ENCODE assay signal across 27 cellular contexts in the genomic region with DNA sequence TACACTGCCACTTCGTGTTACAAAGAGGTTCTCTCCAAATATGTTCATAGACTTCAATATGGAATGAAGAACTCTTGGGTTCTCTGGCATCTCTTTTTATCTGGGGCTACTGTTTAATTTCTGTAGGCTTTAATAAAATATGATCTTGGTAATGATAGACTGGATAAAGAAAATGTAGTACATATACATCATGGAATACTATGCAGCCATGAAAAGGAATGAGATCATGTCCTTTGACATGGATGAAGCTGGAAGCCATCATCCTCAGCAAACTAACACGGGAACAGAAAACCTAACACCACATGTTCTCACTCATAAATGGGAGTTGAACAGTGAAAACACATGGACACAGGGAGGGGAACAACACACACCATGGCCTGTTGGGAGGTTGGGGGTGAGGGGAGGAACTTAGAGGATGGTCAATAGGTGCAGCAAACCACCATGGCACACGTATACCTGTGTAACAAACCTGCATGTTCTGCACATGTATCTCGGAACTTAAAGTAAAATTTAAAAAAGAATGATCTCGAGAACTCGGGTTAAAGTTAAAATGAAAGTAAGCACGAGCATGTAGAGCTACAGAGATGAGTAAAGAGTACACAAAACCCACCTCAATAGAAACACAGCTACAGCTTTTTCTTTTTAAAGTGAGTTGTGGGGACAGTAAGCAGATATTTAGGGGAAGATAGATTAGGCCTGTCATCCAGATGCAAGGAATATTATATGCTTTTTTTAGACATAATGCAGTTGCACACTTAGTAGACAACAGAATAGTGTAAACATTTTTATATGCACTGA.
DNase-seq lines count a peak whose midpoint lies in the region; ATAC-seq, FAIRE-seq and TF ChIP-seq lines count a peak whose summit lies in the region.
"Had no signal": no experiment of that assay in that cellular context is flagged by ENCODE, and none has a peak within 500 bp of the region (broad histone marks: within the 10 kb centered on the region; RNA-seq: fewer than 3 reads in every experiment).

No MANE protein-coding gene starts in this region.

- intact Hi-C loops in K562 (cut with micrococcal nuclease): no loop called here
- intact Hi-C loops in CD8-positive, alpha-beta T cell (cut with DNase I, micrococcal nuclease): no loop called here

- CTCF ChIA-PET in K562 (lab: Yijun Ruan, JAX; ENCODE audit: low intra/inter-chr PET ratio): no interaction called here
- CTCF ChIA-PET in CD8-positive, alpha-beta T cell (lab: Charles Lee): no interaction called here

- POLR2A ChIA-PET in K562 (lab: Yijun Ruan, JAX): no interaction called here
- POLR2A ChIA-PET in CD8-positive, alpha-beta T cell (lab: Charles Lee): no interaction called here

- BruUV-seq in K562 (replicated peaks; lab: Mats Ljungman, UMichigan): no TSS peak

- H2AFZ ChIP-seq in K562 (ENCODE audit: low read depth, low read length): no peak overlapping the region

- no peaks in the 10 kb centered on the region for H3K79me2 ChIP-seq in K562 (ENCODE audit: control insufficient read depth, insufficient read depth, low read length)

- TF ChIP-seq EP300 in K562 (IDR thresholded peaks at IDR 0.05; ENCODE audit: low read length): no peak

- in situ Hi-C loops in K562 (cut with MboI): no loop called here

- TF ChIP-seq CTCF in K562 (IDR thresholded peaks at IDR 0.05 in 2 of 3, conservative IDR thresholded peaks at IDR 0.05 in 1 of 3; ENCODE audit: insufficient read depth in 2 of 3, low read depth in 1 of 3, low read length in 3 of 3): no peak
- TF ChIP-seq CTCF in CD8-positive, alpha-beta T cell (IDR thresholded peaks at IDR 0.05): no peak

- H3K4me2 ChIP-seq in K562 (ENCODE audit: insufficient read depth, low read length): no peak overlapping the region

- no peaks in the 10 kb centered on the region for H3K9me3 Mint-ChIP-seq in CD8-positive, alpha-beta T cell
- no peaks in the 10 kb centered on the region for H3K9me3 Mint-ChIP-seq in activated T-helper 17 cell treated with anti-CD3 and anti-CD28 coated beads, Interleukin-2, amount 50 U/mL, for 72 hours
- H3K9me3 Mint-ChIP-seq: dendritic cell treated with granulocyte-macrophage colony-stimulating factor and Interleukin-4, amounts not matched to agents 40 ng/mL and 50 ng/mL, for 4 days had no signal

- no peaks in the 10 kb centered on the region for H3K4me1 ChIP-seq in K562 (replicated peaks in 1 of 2; ENCODE audit: control insufficient read depth in 2 of 2, insufficient read depth in 2 of 2, low read length in 2 of 2)
- no peaks in the 10 kb centered on the region for H3K4me1 ChIP-seq in CD8-positive, alpha-beta T cell (ENCODE audit: insufficient read depth, low read length)
- H3K4me1 ChIP-seq: spleen, tibial nerve had no signal

- no peak for TF ChIP-seq POLR2A in K562 (conservative IDR thresholded peaks at IDR 0.05)

- no peaks in the 10 kb centered on the region for H3K36me3 Mint-ChIP-seq in CD8-positive, alpha-beta T cell
- peaks cover 61% of the 10 kb centered on the region for H3K36me3 Mint-ChIP-seq in activated T-helper 17 cell treated with anti-CD3 and anti-CD28 coated beads, Interleukin-2, amount 50 U/mL, for 72 hours (ENCODE audit: low read depth)

- WGBS in K562 (ENCODE audit: insufficient coverage, low coverage, missing lambda C conversion rate): 2% methylated on average over 7 of the region's 7 CpGs

- H3K9me1 ChIP-seq in K562 (ENCODE audit: control insufficient read depth, insufficient read depth, low read length): no peaks in the 10 kb centered on the region

- H3K36me3 ChIP-seq in K562 (ENCODE audit: control insufficient read depth, insufficient read depth, low read length): no peaks in the 10 kb centered on the region
- no peaks in the 10 kb centered on the region for H3K36me3 ChIP-seq in CD8-positive, alpha-beta T cell (ENCODE audit: insufficient read depth, low read length)
- H3K36me3 ChIP-seq: MG63, spleen, tibial nerve had no signal

- peaks cover 2% of the 10 kb centered on the region for H3K27me3 Mint-ChIP-seq in CD8-positive, alpha-beta T cell (ENCODE audit: low read depth)
- H3K27me3 Mint-ChIP-seq in activated T-helper 17 cell treated with anti-CD3 and anti-CD28 coated beads, Interleukin-2, amount 50 U/mL, for 72 hours: no peaks in the 10 kb centered on the region
- H3K27me3 Mint-ChIP-seq: activated CD4-positive, alpha-beta T cell treated with anti-CD3 and anti-CD28 coated beads for 36 hours; B cell; dendritic cell treated with granulocyte-macrophage colony-stimulating factor and Interleukin-4, amounts not matched to agents 40 ng/mL and 50 ng/mL, for 4 days had no signal

- TF ChIP-seq RAD21 in K562 (CRISPR knock-in tag; conservative IDR thresholded peaks at IDR 0.05 in 1 of 2, IDR thresholded peaks at IDR 0.05 in 1 of 2): no peak

- H3K4me3 Mint-ChIP-seq in CD8-positive, alpha-beta T cell: no peak overlapping the region
- no peak overlapping the region for H3K4me3 Mint-ChIP-seq in activated T-helper 17 cell treated with anti-CD3 and anti-CD28 coated beads, Interleukin-2, amount 50 U/mL, for 72 hours
- H3K4me3 Mint-ChIP-seq: activated CD4-positive, alpha-beta T cell treated with anti-CD3 and anti-CD28 coated beads for 36 hours; B cell; dendritic cell treated with granulocyte-macrophage colony-stimulating factor and Interleukin-4, amounts not matched to agents 40 ng/mL and 50 ng/mL, for 4 days had no signal

- no peak overlapping the region for H3K4me3 ChIP-seq in K562
- no peak overlapping the region for H3K4me3 ChIP-seq in CD8-positive, alpha-beta T cell (ENCODE audit: low read depth, low read length)
- H3K4me3 ChIP-seq: MG63, spleen, tibial nerve had no signal

- H3K4me1 Mint-ChIP-seq in CD8-positive, alpha-beta T cell (ENCODE audit: low read depth): no peaks in the 10 kb centered on the region
- peaks cover 5% of the 10 kb centered on the region for H3K4me1 Mint-ChIP-seq in activated T-helper 17 cell treated with anti-CD3 and anti-CD28 coated beads, Interleukin-2, amount 50 U/mL, for 72 hours
- H3K4me1 Mint-ChIP-seq: activated CD4-positive, alpha-beta T cell treated with anti-CD3 and anti-CD28 coated beads for 36 hours; B cell had no signal

- H3K27me3 ChIP-seq in K562 (ENCODE audit: control insufficient read depth in 2 of 2, insufficient read depth in 2 of 2, low read length in 2 of 2): no peaks in the 10 kb centered on the region
- no peaks in the 10 kb centered on the region for H3K27me3 ChIP-seq in CD8-positive, alpha-beta T cell (ENCODE audit: insufficient read depth, low read length)
- H3K27me3 ChIP-seq: MG63, spleen, tibial nerve had no signal

- no peak overlapping the region for H3K27ac Mint-ChIP-seq in CD8-positive, alpha-beta T cell
- H3K27ac Mint-ChIP-seq in activated T-helper 17 cell treated with anti-CD3 and anti-CD28 coated beads, Interleukin-2, amount 50 U/mL, for 72 hours: no peak overlapping the region
- H3K27ac Mint-ChIP-seq: activated CD4-positive, alpha-beta T cell treated with anti-CD3 and anti-CD28 coated beads for 36 hours; B cell; dendritic cell treated with granulocyte-macrophage colony-stimulating factor and Interleukin-4, amounts not matched to agents 40 ng/mL and 50 ng/mL, for 4 days had no signal

- DNase-seq in GM18507 (ENCODE audit: extremely low spot score, insufficient read length, low read depth) (no peak), K562 (ENCODE audit: extremely low read depth in 1 of 4, low spot score in 3 of 4) (no peak), D341Med (ENCODE audit: low spot score) (no peak)
- no peak for DNase-seq in CD8-positive, alpha-beta T cell
- DNase-seq: activated CD4-positive, alpha-beta T cell treated with anti-CD3 and anti-CD28 coated beads for 36 hours; activated gamma-delta T cell treated with Interleukin-2 at 50 U/mL for 16 hours; activated T-cell treated with anti-CD3 and anti-CD28 coated beads, Interleukin-2, amount 50 U/mL, for 1 hour; caudate nucleus; GOT3; KBM-7; MG63; NCI-H1417; NCI-H2081 treated with DMSO at 0.1 percent for 48 hours; NCI-H226; NCI-H69; SIG-M5; spleen had no signal

- H3K27ac ChIP-seq in K562 (ENCODE audit: extremely low read depth, low read depth, low read length): no peak overlapping the region
- no peak overlapping the region for H3K27ac ChIP-seq in CD8-positive, alpha-beta T cell (ENCODE audit: low read depth, low read length)
- H3K27ac ChIP-seq: spleen, tibial nerve had no signal

- H4K20me1 ChIP-seq in K562 (replicated peaks; ENCODE audit: control insufficient read depth, insufficient read depth, low read length): no peaks in the 10 kb centered on the region

- FAIRE-seq in GM18507 (lab: Jason Lieb, UNC) (peak; percentile 24), K562 (lab: Jason Lieb, UNC) (no peak)
- FAIRE-seq: astrocyte, endometrium, frontal cortex, RCC 7860 had no signal

- no peak overlapping the region for H3K9ac ChIP-seq in K562 (ENCODE audit: insufficient read depth in 1 of 2, low read depth in 2 of 2, low read length in 2 of 2)

- ATAC-seq in GM21717 (IDR thresholded peaks at IDR 0.05; ENCODE audit: unreplicated experiment) (peak; percentile 46), HG03025 (IDR thresholded peaks at IDR 0.05; ENCODE audit: low FRiP score, unreplicated experiment) (peak; percentile 40), K562 (no peak)
- no peak for ATAC-seq in CD8-positive, alpha-beta T cell
- ATAC-seq in activated T-helper 17 cell treated with anti-CD3 and anti-CD28 coated beads, Interleukin-2, amount 50 U/mL, for 72 hours (replicated peaks): no peak
- ATAC-seq: activated CD4-positive, alpha-beta T cell treated with anti-CD3 and anti-CD28 coated beads for 36 hours had no signal

- no peaks in the 10 kb centered on the region for H3K9me3 ChIP-seq in K562 (replicated peaks; ENCODE audit: control insufficient read depth, insufficient read depth, low read depth, low read length)
- H3K9me3 ChIP-seq in CD8-positive, alpha-beta T cell (ENCODE audit: low read length): no peaks in the 10 kb centered on the region
- H3K9me3 ChIP-seq: MG63, spleen, tibial nerve had no signal

TF ChIP-seq in K562, 482 proteins besides CTCF, POLR2A, EP300 and RAD21 (continues in another document):
- TF ChIP-seq PHB (CRISPR knock-in tag; IDR thresholded peaks at IDR 0.05) (no peak), ZNF197 (CRISPR knock-in tag; IDR thresholded peaks at IDR 0.05; ENCODE audit: low read depth) (no peak), TAF7 (tag; IDR thresholded peaks at IDR 0.05) (no peak)
- TF ChIP-seq, protein P1, sequence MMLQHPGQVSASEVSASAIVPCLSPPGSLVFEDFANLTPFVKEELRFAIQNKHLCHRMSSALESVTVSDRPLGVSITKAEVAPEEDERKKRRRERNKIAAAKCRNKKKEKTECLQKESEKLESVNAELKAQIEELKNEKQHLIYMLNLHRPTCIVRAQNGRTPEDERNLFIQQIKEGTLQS (IDR thresholded peaks at IDR 0.05): no peak
- TF ChIP-seq, protein P1 (CRISPR knock-in tag; conservative IDR thresholded peaks at IDR 0.05): no peak

Comparison
In these comparisons a context has a peak if more than half of its experiments do, and no peak if none do; other contexts are left out.
1. ATAC-seq: peak in GM21717 (single experiment) and HG03025 (single experiment); none in K562 (single experiment), CD8-positive, alpha-beta T cell (single experiment) and activated T-helper 17 cell treated with anti-CD3 and anti-CD28 coated beads, Interleukin-2, amount 50 U/mL, for 72 hours (single experiment).